Comparison of ENCODE assay signal across 25 cellular contexts in the genomic region with DNA sequence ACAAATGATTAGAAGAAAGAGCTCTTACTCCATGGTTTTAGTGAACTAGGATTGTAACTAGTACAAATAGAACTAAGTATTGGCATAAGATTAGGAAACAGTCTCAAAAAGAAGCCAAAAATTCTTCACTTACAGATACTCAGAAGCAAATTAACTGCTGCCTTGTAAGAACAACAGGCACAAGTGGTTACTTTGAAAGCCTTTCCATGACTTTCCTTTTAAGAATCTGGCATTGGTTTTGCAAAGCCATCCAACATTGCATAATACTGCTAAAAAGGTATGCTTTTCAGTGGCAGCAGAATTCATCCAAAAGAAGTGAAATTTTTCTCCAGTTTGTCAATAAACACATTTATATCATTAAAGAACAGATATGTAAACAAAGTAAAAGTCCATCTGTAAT.
DNase-seq lines count a peak whose midpoint lies in the region; ATAC-seq, FAIRE-seq and TF ChIP-seq lines count a peak whose summit lies in the region.
"Had no signal": no experiment of that assay in that cellular context is flagged by ENCODE, and none has a peak within 500 bp of the region (broad histone marks: within the 10 kb centered on the region; RNA-seq: fewer than 3 reads in every experiment).

No MANE protein-coding gene starts in this region.

- H3K4me3 ChIP-seq in RWPE2 (ENCODE audit: severe bottlenecking) = no peak overlapping the region
- H3K4me3 ChIP-seq in fibroblast of lung (replicated peaks in 1 of 4; ENCODE audit: control extremely low read depth in 1 of 4, insufficient read depth in 1 of 4, low read depth in 3 of 4, low read length in 4 of 4) = no peak overlapping the region
- no peak overlapping the region for H3K4me3 ChIP-seq in sigmoid colon
- no peak overlapping the region for H3K4me3 ChIP-seq in kidney (ENCODE audit: low read length in 2 of 2)
- H3K4me3 ChIP-seq: lung, pancreas, testis had no signal

- no peak overlapping the region for H3K27ac Mint-ChIP-seq in activated CD4-positive, alpha-beta T cell treated with anti-CD3 and anti-CD28 coated beads for 36 hours
- H3K27ac Mint-ChIP-seq: activated naive CD4-positive, alpha-beta T cell treated with anti-CD3 and anti-CD28 coated beads for 36 hours; T-cell had no signal

- H3K9me3 Mint-ChIP-seq in activated CD4-positive, alpha-beta T cell treated with anti-CD3 and anti-CD28 coated beads for 36 hours (ENCODE audit: low read depth) = peaks cover 4% of the 10 kb centered on the region
- H3K9me3 Mint-ChIP-seq: T-cell had no signal

- no peak overlapping the region for H2AFZ ChIP-seq in fibroblast of lung (ENCODE audit: low read length)

- H3K4me3 Mint-ChIP-seq in activated CD4-positive, alpha-beta T cell treated with anti-CD3 and anti-CD28 coated beads for 36 hours = no peak overlapping the region
- H3K4me3 Mint-ChIP-seq: activated naive CD4-positive, alpha-beta T cell treated with anti-CD3 and anti-CD28 coated beads for 36 hours; naive thymus-derived CD4-positive, alpha-beta T cell; T-cell had no signal

- no peaks in the 10 kb centered on the region for H3K9me3 ChIP-seq in RWPE2 (ENCODE audit: severe bottlenecking)
- no peaks in the 10 kb centered on the region for H3K9me3 ChIP-seq in fibroblast of lung (ENCODE audit: control insufficient read depth, insufficient read depth, low read depth, low read length)
- no peaks in the 10 kb centered on the region for H3K9me3 ChIP-seq in sigmoid colon
- H3K9me3 ChIP-seq in kidney (ENCODE audit: control insufficient read depth in 1 of 2, low read length in 2 of 2) = no peaks in the 10 kb centered on the region
- H3K9me3 ChIP-seq: pancreas, testis had no signal

- H3K4me1 Mint-ChIP-seq in activated CD4-positive, alpha-beta T cell treated with anti-CD3 and anti-CD28 coated beads for 36 hours = no peaks in the 10 kb centered on the region

- no peak overlapping the region for H3K4me2 ChIP-seq in fibroblast of lung (ENCODE audit: extremely low read depth, insufficient read depth, low read length)

- H3K36me3 ChIP-seq in RWPE2 (ENCODE audit: low read depth) = no peaks in the 10 kb centered on the region
- H3K36me3 ChIP-seq in fibroblast of lung (ENCODE audit: control insufficient read depth, insufficient read depth, low read length) = no peaks in the 10 kb centered on the region
- H3K36me3 ChIP-seq in sigmoid colon = peaks cover 0 to 9% (median 0%) of the 10 kb centered on the region in 4 donors
- H3K36me3 ChIP-seq in kidney (ENCODE audit: control insufficient read depth in 1 of 2, insufficient read depth in 2 of 2, low read length in 2 of 2) = no peaks in the 10 kb centered on the region
- H3K36me3 ChIP-seq: pancreas had no signal

- no peaks in the 10 kb centered on the region for H3K79me2 ChIP-seq in fibroblast of lung (ENCODE audit: control insufficient read depth, insufficient read depth, low read length)

- POLR2A ChIA-PET in activated CD4-positive, alpha-beta T cell treated with anti-CD3 and anti-CD28 coated beads for 36 hours (lab: Charles Lee) = no interaction called here

- peaks cover 26% of the 10 kb centered on the region for H3K36me3 Mint-ChIP-seq in activated CD4-positive, alpha-beta T cell treated with anti-CD3 and anti-CD28 coated beads for 36 hours (ENCODE audit: low read depth)

- no peak for FAIRE-seq in RCC 7860 (lab: Jason Lieb, UNC)
- no peak for FAIRE-seq in kidney (lab: Jason Lieb, UNC)
- FAIRE-seq: small intestine had no signal

- intact Hi-C loops in sigmoid colon (cut with DNase I) = no loop called here
- intact Hi-C loops in kidney (cut with DNase I) = no loop called here
- intact Hi-C loops in activated CD4-positive, alpha-beta T cell treated with anti-CD3 and anti-CD28 coated beads for 36 hours (cut with DNase I, micrococcal nuclease) = no loop called here

- CTCF ChIA-PET in activated CD4-positive, alpha-beta T cell treated with anti-CD3 and anti-CD28 coated beads for 36 hours (lab: Charles Lee) = interaction anchor here (1.0 kb wide), 1 partner anchor 23 kb away, joined by 3 read pairs; no protein-coding TSS in a partner anchor

- H3K27ac ChIP-seq in RWPE2 (ENCODE audit: poor library complexity, severe bottlenecking) (peak overlapping the region; percentile 31), fibroblast of lung (ENCODE audit: insufficient read depth, low read length) (no peak overlapping the region), sigmoid colon (peak overlapping the region in 3 of 4 donors; percentile 0 to 35 (median 25)), caudate nucleus (ENCODE audit: low read depth, low read length) (no peak overlapping the region), kidney (ENCODE audit: low read depth in 2 of 2, low read length in 2 of 2) (no peak overlapping the region)
- H3K27ac ChIP-seq: C4-2B, pancreas, testis had no signal

- H3K4me1 ChIP-seq in RWPE2 (ENCODE audit: insufficient read depth, poor library complexity, severe bottlenecking) (peaks cover 27% of the 10 kb centered on the region), fibroblast of lung (ENCODE audit: control insufficient read depth, extremely low read depth, insufficient read depth, low read length) (no peaks in the 10 kb centered on the region), sigmoid colon (peaks cover 0 to 18% (median 15%) of the 10 kb centered on the region in 4 donors), kidney (ENCODE audit: control insufficient read depth in 1 of 2, insufficient read depth in 1 of 2, low read depth in 1 of 2, low read length in 2 of 2) (no peaks in the 10 kb centered on the region)
- H3K4me1 ChIP-seq: testis had no signal

- ATAC-seq in RWPE2 (ENCODE audit: low read depth) = peak; percentile 26; the same call in 2 of the 3 replicates
- no peak for ATAC-seq in activated CD4-positive, alpha-beta T cell treated with anti-CD3 and anti-CD28 coated beads for 36 hours
- ATAC-seq: naive thymus-derived CD4-positive, alpha-beta T cell; pancreas; T-cell had no signal

- H4K20me1 ChIP-seq in fibroblast of lung (ENCODE audit: control insufficient read depth, extremely low read depth, insufficient read depth, low read length) = no peaks in the 10 kb centered on the region

- H3K27me3 Mint-ChIP-seq in activated CD4-positive, alpha-beta T cell treated with anti-CD3 and anti-CD28 coated beads for 36 hours = no peaks in the 10 kb centered on the region
- H3K27me3 Mint-ChIP-seq: naive thymus-derived CD4-positive, alpha-beta T cell; T-cell had no signal

- TF ChIP-seq CTCF in RWPE2 (IDR thresholded peaks at IDR 0.05; ENCODE audit: poor library complexity, severe bottlenecking) = no peak
- no peak for TF ChIP-seq CTCF in fibroblast of lung (conservative IDR thresholded peaks at IDR 0.05 in 1 of 2, IDR thresholded peaks at IDR 0.05 in 1 of 2; ENCODE audit: low read depth in 1 of 2, low read length in 2 of 2)
- TF ChIP-seq CTCF in sigmoid colon (IDR thresholded peaks at IDR 0.05) = no peak
- no peak for TF ChIP-seq CTCF in kidney (IDR thresholded peaks at IDR 0.05; ENCODE audit: borderline replicate concordance, extremely low read depth, insufficient read depth)

- no peak for TF ChIP-seq POLR2A in sigmoid colon (IDR thresholded peaks at IDR 0.05)

- H3K27me3 ChIP-seq in RWPE2 (ENCODE audit: insufficient read depth, poor library complexity, severe bottlenecking) (no peaks in the 10 kb centered on the region), fibroblast of lung (ENCODE audit: control insufficient read depth, insufficient read depth, low read length) (no peaks in the 10 kb centered on the region), sigmoid colon (no peaks in the 10 kb centered on the region)
- H3K27me3 ChIP-seq: pancreas, testis had no signal

- peak; percentile 49 for DNase-seq in ELR (ENCODE audit: low read depth)
- DNase-seq in RWPE2 (ENCODE audit: low spot score) = no peak
- peak; percentile 62 to 93 for DNase-seq in fibroblast of lung (ENCODE audit: low read depth in 2 of 2)
- DNase-seq in sigmoid colon = no peak
- no peak for DNase-seq in RCC 7860 (ENCODE audit: low spot score)
- DNase-seq in caudate nucleus (lab: John Stamatoyannopoulos, UW) = no peak
- DNase-seq in kidney = no peak
- DNase-seq in activated CD4-positive, alpha-beta T cell treated with anti-CD3 and anti-CD28 coated beads for 36 hours = no peak
- DNase-seq: activated CD4-positive, alpha-beta T cell treated with anti-CD3 and anti-CD28 coated beads, Interleukin-2, amount 50 U/mL, for 4 hours; activated naive CD4-positive, alpha-beta T cell treated with anti-CD3 and anti-CD28 coated beads for 36 hours; activated T-cell treated with anti-CD3 and anti-CD28 coated beads for 4 hours; DMS153; effector CD4-positive, alpha-beta T cell; MM.1S; naive thymus-derived CD4-positive, alpha-beta T cell; NCI-H1694; NCI-H226; pancreas; Right ventricle myocardium superior; small intestine; stimulated activated CD4-positive, alpha-beta T cell treated with anti-CD3 and anti-CD28 coated beads, Interleukin-4, amount 100 ng/mL, for 24 hours; T-cell; testis had no signal

- H3K9ac ChIP-seq in fibroblast of lung (ENCODE audit: insufficient read depth, low read length) = no peak overlapping the region
- no peak overlapping the region for H3K9ac ChIP-seq in kidney (ENCODE audit: low read length in 2 of 2)

- TF ChIP-seq EP300 in sigmoid colon (IDR thresholded peaks at IDR 0.05) = no peak

Comparison
In these comparisons a context has a peak if more than half of its experiments do, and no peak if none do; other contexts are left out.
1. DNase-seq: peak in ELR (single experiment) and fibroblast of lung (2 of 2); none in RWPE2 (single experiment), sigmoid colon (single experiment), RCC 7860 (single experiment), caudate nucleus (0 of 61), kidney (single experiment) and activated CD4-positive, alpha-beta T cell treated with anti-CD3 and anti-CD28 coated beads for 36 hours (single experiment).
2. H3K27ac ChIP-seq: peak in RWPE2 (single experiment) and sigmoid colon (3 of 4); none in fibroblast of lung (single experiment), caudate nucleus (single experiment) and kidney (0 of 2).